Comparison of ENCODE assay signal across 14 cellular contexts in the genomic region with DNA sequence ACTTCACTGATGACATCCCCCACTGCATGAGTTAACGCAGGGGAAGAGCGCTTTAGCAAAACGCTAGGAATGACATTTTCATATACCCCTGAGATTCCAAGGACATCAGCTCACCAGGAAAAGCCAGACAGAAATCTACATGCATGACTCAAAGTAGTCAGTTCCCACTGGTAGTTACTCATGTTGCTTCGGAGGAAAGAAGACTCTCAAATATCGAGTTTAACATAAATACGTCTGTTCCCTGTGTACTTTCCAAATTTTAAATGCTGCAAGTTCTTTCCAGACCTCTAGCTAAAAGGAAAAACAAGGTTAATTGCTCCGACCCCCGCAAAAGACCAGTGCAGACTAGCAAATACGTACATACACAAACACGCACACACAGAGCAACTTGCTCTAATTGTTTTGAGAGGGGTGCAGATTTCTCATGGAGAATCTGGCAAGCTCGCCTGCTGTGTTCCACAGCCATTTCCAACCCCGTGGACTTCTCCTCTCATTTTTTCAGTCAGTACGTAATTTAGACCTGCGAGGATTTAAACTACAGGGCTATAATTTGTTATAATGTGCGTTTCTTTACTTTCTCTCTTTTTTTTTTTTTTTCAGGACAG.
DNase-seq lines count a peak whose midpoint lies in the region; ATAC-seq and TF ChIP-seq lines count a peak whose summit lies in the region.
"Had no signal": no experiment of that assay in that cellular context is flagged by ENCODE, and none has a peak within 500 bp of the region (broad histone marks: within the 10 kb centered on the region; RNA-seq: fewer than 3 reads in every experiment).

No MANE protein-coding gene starts in this region.

- no peak overlapping the region for H4K8ac ChIP-seq in trophoblast cell (ENCODE audit: low read depth, low read length)

- H3K27ac ChIP-seq in trophoblast cell (ENCODE audit: low read depth, low read length) (peak overlapping the region; percentile 94), ascending aorta (no peak overlapping the region)
- H3K27ac ChIP-seq: BLaER1, SK-N-MC had no signal

- peaks cover 36% of the 10 kb centered on the region for H3K79me1 ChIP-seq in trophoblast cell (ENCODE audit: low read length)

- no peaks in the 10 kb centered on the region for H3K36me3 ChIP-seq in trophoblast cell (ENCODE audit: control insufficient read depth in 1 of 2, insufficient read depth in 2 of 2, low read length in 2 of 2)
- no peaks in the 10 kb centered on the region for H3K36me3 ChIP-seq in ascending aorta
- H3K36me3 ChIP-seq: BLaER1 had no signal

- H4K12ac ChIP-seq in trophoblast cell (ENCODE audit: low read depth, low read length), result no peak overlapping the region

- peak overlapping the region; percentile 33 for H3K18ac ChIP-seq in trophoblast cell (ENCODE audit: low read length)

- TF ChIP-seq CTCF in fibroblast of the aortic adventitia (IDR thresholded peaks at IDR 0.05; ENCODE audit: insufficient read depth, low read length) (no peak), ascending aorta (IDR thresholded peaks at IDR 0.05) (no peak), CD14-positive monocyte (IDR thresholded peaks at IDR 0.05) (no peak)

- peak; percentile 39 for ATAC-seq in SK-N-SH treated with all-trans-retinoic acid at 6 μM for 48 hours
- ATAC-seq in stimulated activated naive B cell treated with anti-CD40 and anti-IgM and Interleukin-4, amounts not matched to agents 10 μg/mL and 1 μg/mL and 100 μg/mL, for 72 hours (replicated peaks), result no peak
- ATAC-seq: activated CD4-positive, alpha-beta T cell treated with anti-CD3 and anti-CD28 coated beads for 36 hours had no signal

- H3K4me3 Mint-ChIP-seq in CD14-positive monocyte, result no peak overlapping the region
- no peak overlapping the region for H3K4me3 Mint-ChIP-seq in stimulated activated naive B cell treated with anti-CD40 and anti-IgM and Interleukin-4, amounts not matched to agents 10 μg/mL and 1 μg/mL and 100 μg/mL, for 72 hours
- H3K4me3 Mint-ChIP-seq: activated CD4-positive, alpha-beta T cell treated with anti-CD3 and anti-CD28 coated beads for 36 hours had no signal

- no CpG with 5 or more reads among the region's 15 CpGs for WGBS in trophoblast cell (ENCODE audit: extremely low coverage, insufficient coverage, insufficient read length)

- no peak overlapping the region for H2AK5ac ChIP-seq in trophoblast cell (ENCODE audit: low read length)

- H3K27me3 ChIP-seq in trophoblast cell (ENCODE audit: insufficient read depth, low read length) (no peaks in the 10 kb centered on the region), ascending aorta (no peaks in the 10 kb centered on the region)
- H3K27me3 ChIP-seq: BLaER1 had no signal

- H4K91ac ChIP-seq in trophoblast cell (ENCODE audit: low read depth, low read length), result peak overlapping the region; percentile 72

- H3K36me3 Mint-ChIP-seq in CD14-positive monocyte, result no peaks in the 10 kb centered on the region
- no peaks in the 10 kb centered on the region for H3K36me3 Mint-ChIP-seq in stimulated activated naive B cell treated with anti-CD40 and anti-IgM and Interleukin-4, amounts not matched to agents 10 μg/mL and 1 μg/mL and 100 μg/mL, for 72 hours

- no peak overlapping the region for H3K27ac Mint-ChIP-seq in CD14-positive monocyte
- no peak overlapping the region for H3K27ac Mint-ChIP-seq in stimulated activated naive B cell treated with anti-CD40 and anti-IgM and Interleukin-4, amounts not matched to agents 10 μg/mL and 1 μg/mL and 100 μg/mL, for 72 hours
- H3K27ac Mint-ChIP-seq: activated CD4-positive, alpha-beta T cell treated with anti-CD3 and anti-CD28 coated beads for 36 hours; activated T-helper 2 cell treated with anti-CD3 and anti-CD28 coated beads, Interferon-gamma antibody, Interleukin-2, Interleukin-4, amounts not matched to agents 10 μg/mL and 5 μg/mL and 100 μg/mL, durations not matched to agents 14 hours and 24 hours and 36 hours had no signal

- H2AFZ ChIP-seq in trophoblast cell (ENCODE audit: insufficient read depth, low read length, poor library complexity), result no peak overlapping the region

- peak overlapping the region; percentile 35 for H3K4me2 ChIP-seq in trophoblast cell (ENCODE audit: low read length)
- H3K4me2 ChIP-seq: BLaER1 had no signal

- peak overlapping the region; percentile 3 for H3K4me3 ChIP-seq in fibroblast of the aortic adventitia (ENCODE audit: low read depth, low read length)
- no peak overlapping the region for H3K4me3 ChIP-seq in trophoblast cell (ENCODE audit: low read depth, low read length)
- H3K4me3 ChIP-seq in ascending aorta, result no peak overlapping the region
- H3K4me3 ChIP-seq: BLaER1, SK-N-MC had no signal

- H3K9ac ChIP-seq in trophoblast cell (ENCODE audit: low read length), result no peak overlapping the region
- H3K9ac ChIP-seq: BLaER1 had no signal

- H3K4me1 ChIP-seq in trophoblast cell (ENCODE audit: control insufficient read depth in 1 of 2, insufficient read depth in 2 of 2, low read length in 2 of 2), result peaks cover 14 to 28% of the 10 kb centered on the region in 2 experiments
- H3K4me1 ChIP-seq in ascending aorta, result no peaks in the 10 kb centered on the region
- H3K4me1 ChIP-seq: BLaER1 had no signal

- DNase-seq in AG08396 (ENCODE audit: low spot score) (peak; percentile 71), fibroblast of the aortic adventitia (ENCODE audit: low read depth) (peak; percentile 83), trophoblast cell (peak in 1 of 2 donors; percentile 12), ascending aorta (ENCODE audit: low spot score in 2 of 2) (no peak), NCI-H1694 treated with DMSO at 0.1 percent for 48 hours (lab: John Stamatoyannopoulos, UW) (no peak), CD14-positive monocyte (ENCODE audit: low spot score) (no peak)
- no peak for DNase-seq in stimulated activated naive B cell treated with anti-CD40 and anti-IgM and Interleukin-4, amounts not matched to agents 10 μg/mL and 1 μg/mL and 100 μg/mL, for 72 hours
- DNase-seq: activated CD4-positive, alpha-beta T cell treated with anti-CD3 and anti-CD28 coated beads for 36 hours; NCI-H1048; NCI-H524 treated with DMSO at 0.1 percent for 48 hours had no signal

- H3K9me3 ChIP-seq in trophoblast cell (ENCODE audit: insufficient read depth, low read depth, low read length) (no peaks in the 10 kb centered on the region), ascending aorta (no peaks in the 10 kb centered on the region)
- H3K9me3 ChIP-seq: BLaER1 had no signal

- intact Hi-C loops in ascending aorta (cut with DNase I), result no loop called here
- intact Hi-C loops in CD14-positive monocyte (cut with micrococcal nuclease), result no loop called here

- H3K23ac ChIP-seq in trophoblast cell (ENCODE audit: low read length), result no peak overlapping the region

- no peak overlapping the region for H2BK12ac ChIP-seq in trophoblast cell (ENCODE audit: low read length)

- H3K79me2 ChIP-seq in trophoblast cell (ENCODE audit: control insufficient read depth, insufficient read depth, low read length, poor library complexity), result peaks cover 3% of the 10 kb centered on the region

- peaks cover 0 to 5% (median 2%) of the 10 kb centered on the region in 3 donors for H3K27me3 Mint-ChIP-seq in CD14-positive monocyte (ENCODE audit: low read depth in 3 of 3)
- no peaks in the 10 kb centered on the region for H3K27me3 Mint-ChIP-seq in stimulated activated naive B cell treated with anti-CD40 and anti-IgM and Interleukin-4, amounts not matched to agents 10 μg/mL and 1 μg/mL and 100 μg/mL, for 72 hours

- peak overlapping the region; percentile 36 for H2BK120ac ChIP-seq in trophoblast cell (ENCODE audit: insufficient read depth, low read length, poor library complexity)

- no peak overlapping the region for H3K4ac ChIP-seq in trophoblast cell (ENCODE audit: low read depth, low read length)

- peaks cover 0 to 3% (median 0%) of the 10 kb centered on the region in 7 donors for H3K9me3 Mint-ChIP-seq in CD14-positive monocyte
- H3K9me3 Mint-ChIP-seq in stimulated activated naive B cell treated with anti-CD40 and anti-IgM and Interleukin-4, amounts not matched to agents 10 μg/mL and 1 μg/mL and 100 μg/mL, for 72 hours, result peaks cover 3 to 7% of the 10 kb centered on the region in 2 donors
- H3K9me3 Mint-ChIP-seq: activated T-helper 2 cell treated with anti-CD3 and anti-CD28 coated beads, Interferon-gamma antibody, Interleukin-2, Interleukin-4, amounts not matched to agents 10 μg/mL and 5 μg/mL and 100 μg/mL, durations not matched to agents 14 hours and 24 hours and 36 hours had no signal

- H3K4me1 Mint-ChIP-seq in CD14-positive monocyte, result no peaks in the 10 kb centered on the region
- H3K4me1 Mint-ChIP-seq in stimulated activated naive B cell treated with anti-CD40 and anti-IgM and Interleukin-4, amounts not matched to agents 10 μg/mL and 1 μg/mL and 100 μg/mL, for 72 hours, result no peaks in the 10 kb centered on the region
- H3K4me1 Mint-ChIP-seq: activated CD4-positive, alpha-beta T cell treated with anti-CD3 and anti-CD28 coated beads for 36 hours had no signal

- peak overlapping the region; percentile 43 for H3K14ac ChIP-seq in trophoblast cell (ENCODE audit: low read length)

- H2BK5ac ChIP-seq in trophoblast cell (ENCODE audit: low read depth, low read length, poor library complexity), result peak overlapping the region; percentile 73

TF ChIP-seq in SK-N-SH treated with all-trans-retinoic acid at 6 μM for 48 hours, 23 proteins besides CTCF, POLR2A, EP300 and RAD21 (continues in another document):
- TF ChIP-seq TSHZ2 (CRISPR knock-in tag; IDR thresholded peaks at IDR 0.05) (no peak), ZNF70 (CRISPR knock-in tag; IDR thresholded peaks at IDR 0.05) (no peak), ARNTL (CRISPR knock-in tag; IDR thresholded peaks at IDR 0.05; ENCODE audit: borderline replicate concordance, low read depth) (no peak)

Comparison
In these comparisons a context has a peak if more than half of its experiments do, and no peak if none do; other contexts are left out.
1. DNase-seq: peak in AG08396 (single experiment) and fibroblast of the aortic adventitia (single experiment); none in ascending aorta (0 of 2), NCI-H1694 treated with DMSO at 0.1 percent for 48 hours (single experiment), CD14-positive monocyte (single experiment) and stimulated activated naive B cell treated with anti-CD40 and anti-IgM and Interleukin-4, amounts not matched to agents 10 μg/mL and 1 μg/mL and 100 μg/mL, for 72 hours (single experiment).